In the genomic region with DNA sequence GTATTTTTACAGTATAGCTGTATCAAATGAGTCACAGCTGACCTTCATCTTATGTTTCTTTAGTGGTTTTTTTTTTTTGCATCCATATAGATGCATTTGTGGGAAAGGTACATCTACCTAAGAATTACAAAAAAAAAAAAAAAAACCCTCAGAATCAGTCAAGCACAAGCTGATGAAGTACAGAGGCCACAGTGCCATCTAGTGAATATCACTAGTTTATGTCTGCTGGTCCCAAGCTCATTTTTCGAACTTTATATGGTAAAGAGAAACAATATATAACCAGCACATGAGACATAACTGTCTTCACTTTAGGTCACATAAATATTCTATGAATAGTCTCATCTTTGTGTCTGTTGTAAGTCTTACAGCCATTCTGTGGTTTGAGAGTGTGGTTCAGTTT, we compare ENCODE assay signal across 8 cellular contexts.
DNase-seq lines count a peak whose midpoint lies in the region; ATAC-seq, FAIRE-seq and TF ChIP-seq lines count a peak whose summit lies in the region.
"Had no signal": no experiment of that assay in that cellular context is flagged by ENCODE, and none has a peak within 500 bp of the region (broad histone marks: within the 10 kb centered on the region; RNA-seq: fewer than 3 reads in every experiment).

No MANE protein-coding gene starts in this region.

- H3K36me3 ChIP-seq in DND-41 (ENCODE audit: insufficient read depth, low read length) (no peaks in the 10 kb centered on the region), HEK293 (ENCODE audit: control insufficient read depth in 2 of 2, insufficient read depth in 1 of 2, low read length in 2 of 2) (no peaks in the 10 kb centered on the region), SK-N-SH (replicated peaks in 1 of 2; ENCODE audit: control insufficient read depth in 1 of 2, insufficient read depth in 2 of 2, low read length in 1 of 2) (no peaks in the 10 kb centered on the region)
- H3K36me3 ChIP-seq: neutrophil had no signal

- H3K79me2 ChIP-seq in DND-41 (ENCODE audit: insufficient read depth, low read length) = no peaks in the 10 kb centered on the region
- H3K79me2 ChIP-seq in SK-N-SH (ENCODE audit: insufficient read depth) = no peaks in the 10 kb centered on the region

- TF ChIP-seq CTCF in DND-41 (IDR thresholded peaks at IDR 0.05; ENCODE audit: borderline replicate concordance, extremely low read depth, low read length, poor library complexity, severe bottlenecking) = peak; percentile 32
- no peak for TF ChIP-seq CTCF in HEK293 (tag by site-specific recombination; IDR thresholded peaks at IDR 0.05)
- TF ChIP-seq CTCF in SK-N-SH (IDR thresholded peaks at IDR 0.05) = peak; percentile 63

- H3K27me3 ChIP-seq in DND-41 (ENCODE audit: insufficient read depth, low read length, poor library complexity) (peaks cover 4% of the 10 kb centered on the region), SK-N-SH (ENCODE audit: insufficient read depth) (peaks cover 14% of the 10 kb centered on the region; the same call in 1 of the 2 replicates)

- H2AFZ ChIP-seq in DND-41 (ENCODE audit: low read depth, low read length) (no peak overlapping the region), SK-N-SH (ENCODE audit: low read depth) (no peak overlapping the region)

- H3K4me1 ChIP-seq in DND-41 (ENCODE audit: insufficient read depth, low read length) = no peaks in the 10 kb centered on the region
- no peaks in the 10 kb centered on the region for H3K4me1 ChIP-seq in HEK293 (ENCODE audit: control insufficient read depth, insufficient read depth, low read length)
- H3K4me1 ChIP-seq in SK-N-SH (ENCODE audit: control insufficient read depth in 1 of 2, insufficient read depth in 2 of 2, low read depth in 1 of 2, low read length in 1 of 2) = no peaks in the 10 kb centered on the region

- no peak for TF ChIP-seq EP300 in SK-N-SH (IDR thresholded peaks at IDR 0.05; ENCODE audit: borderline replicate concordance in 1 of 2, low read depth in 1 of 2, low read length in 1 of 2)

- H3K9ac ChIP-seq in DND-41 (ENCODE audit: low read depth, low read length) = no peak overlapping the region
- H3K9ac ChIP-seq in SK-N-SH = no peak overlapping the region

- 0% methylated on average over 1 of the region's 1 CpG for WGBS in SK-N-SH (ENCODE audit: low lambda C conversion rate)

- H3F3A ChIP-seq in SK-N-SH (replicated peaks; ENCODE audit: insufficient read depth) = no peaks in the 10 kb centered on the region

- H3K9me2 ChIP-seq in SK-N-SH = no peaks in the 10 kb centered on the region

- H3K4me2 ChIP-seq in DND-41 (ENCODE audit: insufficient read depth, low read length) = no peak overlapping the region
- H3K4me2 ChIP-seq in SK-N-SH = no peak overlapping the region

- no peak overlapping the region for H3K27ac ChIP-seq in DND-41 (ENCODE audit: low read length)
- no peak overlapping the region for H3K27ac ChIP-seq in HEK293 (ENCODE audit: extremely low read depth, low read depth, low read length)
- no peak overlapping the region for H3K27ac ChIP-seq in SK-N-SH (ENCODE audit: low read depth in 2 of 2, low read length in 1 of 2)
- H3K27ac ChIP-seq: neutrophil had no signal

- no peaks in the 10 kb centered on the region for H3K9me3 ChIP-seq in DND-41 (ENCODE audit: insufficient read depth, low read length, severe bottlenecking)
- no peaks in the 10 kb centered on the region for H3K9me3 ChIP-seq in HEK293 (ENCODE audit: control insufficient read depth, insufficient read depth, low read depth, low read length)
- H3K9me3 ChIP-seq in SK-N-SH = no peaks in the 10 kb centered on the region
- H3K9me3 ChIP-seq: neutrophil had no signal

- POLR2A ChIA-PET in HEK293 (lab: Yijun Ruan, JAX) (interaction anchor here (0.6 to 0.7 kb wide), 3 partner anchors 65 to 231 kb away, joined by 3 to 6 read pairs (median 5); no protein-coding TSS in a partner anchor), SK-N-SH (lab: Yijun Ruan, JAX) (no interaction called here)

- CTCF ChIA-PET in HEK293 (lab: Yijun Ruan, JAX) = interaction anchor here (0.5 to 1.9 kb wide), 17 partner anchors 9 to 1318 kb away, joined by 3 to 15 read pairs (median 4); no protein-coding TSS in a partner anchor
- CTCF ChIA-PET in SK-N-SH (lab: Yijun Ruan, JAX) = interaction anchor here (0.6 to 2.0 kb wide), 11 partner anchors 8 to 468 kb away, joined by 3 to 9 read pairs (median 3); partner anchors contain the start of gene DLG3

- H4K20me1 ChIP-seq in DND-41 (ENCODE audit: insufficient read depth, low read length) (no peaks in the 10 kb centered on the region), SK-N-SH (ENCODE audit: insufficient read depth) (no peaks in the 10 kb centered on the region)

- ATAC-seq in DND-41 (ENCODE audit: insufficient read depth, low read depth) = no peak
- no peak for ATAC-seq in HG03457 (IDR thresholded peaks at IDR 0.05; ENCODE audit: unreplicated experiment)
- ATAC-seq in GM21619 (IDR thresholded peaks at IDR 0.05; ENCODE audit: unreplicated experiment) = no peak

- peak; percentile 65 for TF ChIP-seq RAD21 in SK-N-SH (IDR thresholded peaks at IDR 0.05; ENCODE audit: low read length)

- peak; percentile 99 for FAIRE-seq in islet of Langerhans (lab: Jason Lieb, UNC)

- DNase-seq in DND-41 (no peak), SK-N-SH (peak; percentile 13), mucosa of gallbladder (ENCODE audit: low spot score) (no peak)

- no peak overlapping the region for H3K4me3 ChIP-seq in DND-41 (ENCODE audit: low read depth in 1 of 2, low read length in 2 of 2)
- no peak overlapping the region for H3K4me3 ChIP-seq in HEK293 (ENCODE audit: low read depth, low read length)
- H3K4me3 ChIP-seq in SK-N-SH (ENCODE audit: low read depth in 2 of 2, low read length in 1 of 2) = no peak overlapping the region

TF ChIP-seq in HEK293, 187 proteins besides CTCF, POLR2A, EP300 and RAD21:
- TF ChIP-seq ZNF654 (tag by site-specific recombination; IDR thresholded peaks at IDR 0.05; ENCODE audit: low read depth) = peak; percentile 53
- TF ChIP-seq HOXD13 (CRISPR knock-in tag; IDR thresholded peaks at IDR 0.05; ENCODE audit: borderline replicate concordance) = no peak
TF ChIP-seq in HEK293: peak in this region for 1.

TF ChIP-seq in SK-N-SH, 30 proteins besides CTCF, POLR2A, EP300 and RAD21:
- no peak for TF ChIP-seq ELF1 (IDR thresholded peaks at IDR 0.05)
- TF ChIP-seq, protein P1, sequence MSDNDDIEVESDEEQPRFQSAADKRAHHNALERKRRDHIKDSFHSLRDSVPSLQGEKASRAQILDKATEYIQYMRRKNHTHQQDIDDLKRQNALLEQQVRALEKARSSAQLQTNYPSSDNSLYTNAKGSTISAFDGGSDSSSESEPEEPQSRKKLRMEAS (IDR thresholded peaks at IDR 0.05; ENCODE audit: low read depth) = no peak
- no peak for TF ChIP-seq RCOR1 (IDR thresholded peaks at IDR 0.05; ENCODE audit: low read length)
- no peak for TF ChIP-seq SIN3A (IDR thresholded peaks at IDR 0.05; ENCODE audit: borderline replicate concordance, low read depth, low read length)
- TF ChIP-seq PBX3 (IDR thresholded peaks at IDR 0.05) = no peak
- TF ChIP-seq JUND (IDR thresholded peaks at IDR 0.05) = no peak
- TF ChIP-seq SMC3 (IDR thresholded peaks at IDR 0.05; ENCODE audit: low read depth, low read length) = peak; percentile 37
- no peak for TF ChIP-seq MEF2A (IDR thresholded peaks at IDR 0.05; ENCODE audit: borderline replicate concordance, low read depth)
TF ChIP-seq in SK-N-SH: peak in this region for 1.
